Comparison of ENCODE assay signal across 21 cellular contexts in the genomic region with DNA sequence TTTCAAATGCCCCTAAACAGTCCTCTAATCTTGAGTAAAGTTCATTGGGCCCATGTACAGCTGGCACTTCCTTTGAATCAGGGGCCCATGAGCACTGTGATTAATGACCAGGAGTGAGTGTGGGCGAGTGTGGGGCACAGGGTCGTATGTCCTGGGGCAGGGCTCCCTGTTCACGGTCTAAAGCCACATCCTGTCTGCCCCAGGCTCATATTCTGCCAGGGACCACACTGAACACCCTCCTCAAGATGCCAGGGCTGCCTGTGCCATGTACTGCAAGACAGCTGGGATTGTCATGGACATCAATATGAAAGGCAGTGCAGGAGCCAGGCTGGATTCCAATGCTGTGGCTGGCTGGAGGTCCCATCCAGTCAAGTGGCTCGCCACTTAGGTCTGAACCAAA.
"Had no signal": no experiment of that assay in that cellular context is flagged by ENCODE, and none has a peak within 500 bp of the region (broad histone marks: within the 10 kb centered on the region; RNA-seq: fewer than 3 reads in every experiment).

No MANE protein-coding gene starts in this region.

- H3K27me3 ChIP-seq: colonic mucosa, right lobe of liver, testis, tibial nerve had no signal

- H3K4me3 Mint-ChIP-seq: memory B cell; mesothelial cell of epicardium; naive thymus-derived CD4-positive, alpha-beta T cell; nephron progenitor cell; stimulated activated naive B cell treated with anti-CD40 and anti-IgM and Interleukin-4, amounts not matched to agents 10 μg/mL and 1 μg/mL and 100 μg/mL, for 72 hours; stimulated activated naive CD8-positive, alpha-beta T cell treated with anti-CD3 and anti-CD28 coated beads, Interleukin-15, amount 100 ng/mL, for 72 hours had no signal

- H3K9ac ChIP-seq: parathyroid adenoma had no signal

- H3K27ac Mint-ChIP-seq: memory B cell; mesothelial cell of epicardium; naive thymus-derived CD4-positive, alpha-beta T cell; nephron progenitor cell; stimulated activated naive B cell treated with anti-CD40 and anti-IgM and Interleukin-4, amounts not matched to agents 10 μg/mL and 1 μg/mL and 100 μg/mL, for 72 hours; stimulated activated naive CD8-positive, alpha-beta T cell treated with anti-CD3 and anti-CD28 coated beads, Interleukin-15, amount 100 ng/mL, for 72 hours had no signal

- DNase-seq: colonic mucosa; dermis blood vessel endothelial cell; left ventricle myocardium inferior; lower lobe of right lung; naive thymus-derived CD4-positive, alpha-beta T cell; nephron progenitor cell; retina; right lobe of liver; spleen; stimulated activated CD4-positive, alpha-beta T cell treated with anti-CD3 and anti-CD28 coated beads, Interleukin-15, amount 100 ng/mL, for 24 hours; stimulated activated CD4-positive, alpha-beta T cell treated with anti-CD3 and anti-CD28 coated beads, Interleukin-1b, Interleukin-23, amount 100 ng/mL, for 48 hours; stimulated activated CD4-positive, alpha-beta T cell treated with anti-CD3 and anti-CD28 coated beads, Interleukin-4, amount 100 ng/mL, for 4 hours; stimulated activated naive B cell treated with anti-CD40 and anti-IgM and Interleukin-4, amounts not matched to agents 10 μg/mL and 1 μg/mL and 100 μg/mL, for 72 hours; stimulated activated naive CD8-positive, alpha-beta T cell treated with anti-CD3 and anti-CD28 coated beads, Interleukin-15, amount 100 ng/mL, for 72 hours; testis had no signal

- H3K36me3 ChIP-seq: colonic mucosa, left ventricle myocardium inferior, lower lobe of right lung, prostate gland, right lobe of liver, spleen, tibial nerve had no signal

- H3K36me3 Mint-ChIP-seq: memory B cell; stimulated activated naive B cell treated with anti-CD40 and anti-IgM and Interleukin-4, amounts not matched to agents 10 μg/mL and 1 μg/mL and 100 μg/mL, for 72 hours had no signal

- H3K27ac ChIP-seq: colonic mucosa, left ventricle myocardium inferior, lower lobe of right lung, parathyroid adenoma, prostate gland, right lobe of liver, spleen, testis, tibial nerve had no signal

- H3K9me3 ChIP-seq: colonic mucosa, left ventricle myocardium inferior, lower lobe of right lung, prostate gland, right lobe of liver, spleen, testis, tibial nerve had no signal

- H3K4me1 Mint-ChIP-seq: memory B cell; naive thymus-derived CD4-positive, alpha-beta T cell; stimulated activated naive B cell treated with anti-CD40 and anti-IgM and Interleukin-4, amounts not matched to agents 10 μg/mL and 1 μg/mL and 100 μg/mL, for 72 hours; stimulated activated naive CD8-positive, alpha-beta T cell treated with anti-CD3 and anti-CD28 coated beads, Interleukin-15, amount 100 ng/mL, for 72 hours had no signal

- H3K9me3 Mint-ChIP-seq: memory B cell had no signal

- H3K4me3 ChIP-seq: colonic mucosa, left ventricle myocardium inferior, lower lobe of right lung, prostate gland, right lobe of liver, spleen, testis, tibial nerve had no signal

- FAIRE-seq: frontal cortex had no signal

- ATAC-seq: lower lobe of right lung; naive thymus-derived CD4-positive, alpha-beta T cell; right lobe of liver; stimulated activated naive B cell treated with anti-CD40 and anti-IgM and Interleukin-4, amounts not matched to agents 10 μg/mL and 1 μg/mL and 100 μg/mL, for 72 hours; stimulated activated naive CD8-positive, alpha-beta T cell treated with anti-CD3 and anti-CD28 coated beads, Interleukin-15, amount 100 ng/mL, for 72 hours had no signal

- H3K4me1 ChIP-seq: colonic mucosa, left ventricle myocardium inferior, lower lobe of right lung, parathyroid adenoma, prostate gland, spleen, testis, tibial nerve had no signal
